1 cellular context compared by ENCODE assay signal in genomic region chr19:49085020-49085867, GRCh38.
A peak's percentile ranks its signal among the peaks of the same experiment; 100 is the strongest.
TF ChIP-seq lines count a peak whose summit lies in the region.

Gene SNRNP70 (plus strand): TSS chr19:49085451. CDS start chr19:49086415, 964 bp downstream.

TF ChIP-seq in GM23338, 12 proteins besides CTCF, POLR2A, EP300 and RAD21 (continued from another document):
- TF ChIP-seq REST (IDR thresholded peaks at IDR 0.05; ENCODE audit: unreplicated experiment), result no peak
- TF ChIP-seq ZNF462 (CRISPR knock-in tag; IDR thresholded peaks at IDR 0.05), result no peak
- TF ChIP-seq ETS1 (IDR thresholded peaks at IDR 0.05), result peak; percentile 15; the same call in 1 of the 2 replicates
- TF ChIP-seq EZH2 (IDR thresholded peaks at IDR 0.05; ENCODE audit: low read depth, unreplicated experiment), result no peak
- TF ChIP-seq ZNF331 (CRISPR knock-in tag; IDR thresholded peaks at IDR 0.05; ENCODE audit: low read depth), result no peak
- TF ChIP-seq CREB1 (CRISPR knock-in tag; IDR thresholded peaks at IDR 0.05; ENCODE audit: low read depth), result peak; percentile 80
- no peak for TF ChIP-seq NANOG (IDR thresholded peaks at IDR 0.05; ENCODE audit: borderline replicate concordance)
- no peak for TF ChIP-seq JUNB (IDR thresholded peaks at IDR 0.05; ENCODE audit: unreplicated experiment)
- TF ChIP-seq ZNF114 (CRISPR knock-in tag; IDR thresholded peaks at IDR 0.05), result no peak
- peak; percentile 88 for TF ChIP-seq POLR2AphosphoS5 (IDR thresholded peaks at IDR 0.05; ENCODE audit: low read depth)
